ENCODE assay signal across 9 cellular contexts in genomic region chr9:69325409-69326212, GRCh38. TPM values are rescaled to one million over a fixed set of nuclear protein-coding genes. Genes with fewer than 3 reads are reported as not detected.
DNase-seq lines count a peak whose midpoint lies in the region; ATAC-seq and TF ChIP-seq lines count a peak whose summit lies in the region.
"Had no signal": no experiment of that assay in that cellular context is flagged by ENCODE, and none has a peak within 500 bp of the region (broad histone marks: within the 10 kb centered on the region; RNA-seq: fewer than 3 reads in every experiment).

No MANE protein-coding gene starts in this region.

- H3K36me3 ChIP-seq in RWPE2 (ENCODE audit: low read depth), result no peaks in the 10 kb centered on the region
- H3K36me3 ChIP-seq in psoas muscle (ENCODE audit: insufficient read depth in 1 of 2, low read depth in 1 of 2), result no peaks in the 10 kb centered on the region

- WGBS in psoas muscle, 3 donors, result 2 to 3% (median 2%) methylated on average over 33 to 64 of the region's 64 CpGs

- ATAC-seq in GM19463 (IDR thresholded peaks at IDR 0.05; ENCODE audit: unreplicated experiment) (peak; percentile 29), RWPE2 (ENCODE audit: low read depth) (peak; percentile 7; the same call in 2 of the 3 replicates), psoas muscle (peak; percentile 5 to 48 (median 18))

- TF ChIP-seq CTCF in RWPE2 (IDR thresholded peaks at IDR 0.05; ENCODE audit: poor library complexity, severe bottlenecking), result no peak
- no peak for TF ChIP-seq CTCF in psoas muscle (IDR thresholded peaks at IDR 0.05)

- intact Hi-C loops in cardiac septum (cut with DNase I), result loop anchor here (1.0 to 2.0 kb wide), 2 partner anchors 53 to 67 kb away; no protein-coding TSS in a partner anchor
- intact Hi-C loops in psoas muscle (cut with DNase I), result loop anchor here (5.0 to 10.0 kb wide), 5 partner anchors 37 to 91 kb away; no protein-coding TSS in a partner anchor

- H3K27ac ChIP-seq in RWPE2 (ENCODE audit: poor library complexity, severe bottlenecking) (no peak overlapping the region), psoas muscle (peak overlapping the region; percentile 96)
- H3K27ac ChIP-seq: HL-60 had no signal

- DNase-seq in RWPE2 (ENCODE audit: low spot score) (no peak), cardiac septum (ENCODE audit: low spot score) (peak; percentile 79), psoas muscle (peak; percentile 19 to 53), NCI-H1436 (lab: John Stamatoyannopoulos, UW) (no peak), activated gamma-delta T cell (lab: John Stamatoyannopoulos, UW) (no peak)
- DNase-seq in activated effector memory CD4-positive, alpha-beta T cell treated with anti-CD3 and anti-CD28 coated beads, Interleukin-2, amount 50 U/mL, for 16 hours, result no peak
- no peak for DNase-seq in stimulated activated naive CD4-positive, alpha-beta T cell treated with Interleukin-2 at 50 U/mL for 16 hours (lab: John Stamatoyannopoulos, UW)

- peak overlapping the region; percentile 38 for H3K4me3 ChIP-seq in RWPE2 (ENCODE audit: severe bottlenecking)
- H3K4me3 ChIP-seq in psoas muscle, result peak overlapping the region; percentile 83

- H3K4me1 ChIP-seq in RWPE2 (ENCODE audit: insufficient read depth, poor library complexity, severe bottlenecking) (no peaks in the 10 kb centered on the region), psoas muscle (peaks cover 10% of the 10 kb centered on the region)

- H3K9me3 ChIP-seq in RWPE2 (ENCODE audit: severe bottlenecking) (no peaks in the 10 kb centered on the region), psoas muscle (no peaks in the 10 kb centered on the region)

- H3K27me3 ChIP-seq in RWPE2 (ENCODE audit: insufficient read depth, poor library complexity, severe bottlenecking) (peaks cover 40% of the 10 kb centered on the region), psoas muscle (ENCODE audit: insufficient read depth in 3 of 3, low read length in 2 of 3) (no peaks in the 10 kb centered on the region)

RNA-seq across cellular contexts. Expression of gene ENTREP1, which starts 0.6 kb away (rescaled TPM):
- 25.1 TPM for total RNA-seq in cardiac septum
- 10 to 100 TPM; 19.6 to 35.7 (median 25.3) TPM for total RNA-seq in psoas muscle
- polyA plus RNA-seq in psoas muscle, result 10 to 100 TPM in 2 of 3 donors, 1 to 10 TPM in 1; 5.1 to 13.9 (median 12.4) TPM

Comparison
In these comparisons a context has a peak if more than half of its experiments do, and no peak if none do; other contexts are left out.
1. DNase-seq: peak in cardiac septum (single experiment) and psoas muscle (2 of 2); none in RWPE2 (single experiment), activated effector memory CD4-positive, alpha-beta T cell treated with anti-CD3 and anti-CD28 coated beads, Interleukin-2, amount 50 U/mL, for 16 hours (single experiment), NCI-H1436 (single experiment), stimulated activated naive CD4-positive, alpha-beta T cell treated with Interleukin-2 at 50 U/mL for 16 hours (single experiment) and activated gamma-delta T cell (single experiment).
2. Peak in every context shown above with its lines, with median percentiles within 50 percentile points of each other: ATAC-seq.